In genomic region chr5:135569755-135570452, GRCh38 we compare ENCODE assay signal across 9 cellular contexts. TPM values are rescaled to one million over a fixed set of nuclear protein-coding genes. Genes with fewer than 3 reads are reported as not detected.
DNase-seq lines count a peak whose midpoint lies in the region; ATAC-seq, FAIRE-seq and TF ChIP-seq lines count a peak whose summit lies in the region.
"Had no signal": no experiment of that assay in that cellular context is flagged by ENCODE, and none has a peak within 500 bp of the region (broad histone marks: within the 10 kb centered on the region; RNA-seq: fewer than 3 reads in every experiment).

No MANE protein-coding gene starts in this region.

- no peak overlapping the region for H3K4me2 ChIP-seq in MM.1S (ENCODE audit: low read depth, low read length)

- intact Hi-C loops in kidney (cut with DNase I): no loop called here

- TF ChIP-seq CTCF in MM.1S (IDR thresholded peaks at IDR 0.05; ENCODE audit: low read length) (peak; percentile 69), WERI-Rb-1 (IDR thresholded peaks at IDR 0.05; ENCODE audit: low read depth, low read length) (peak; percentile 92), kidney (IDR thresholded peaks at IDR 0.05; ENCODE audit: borderline replicate concordance, extremely low read depth, insufficient read depth) (peak; percentile 47)

- H3K4me3 ChIP-seq in MM.1S (ENCODE audit: low read length) (no peak overlapping the region), WERI-Rb-1 (ENCODE audit: low read depth, low read length) (no peak overlapping the region), kidney (ENCODE audit: low read length in 2 of 2) (no peak overlapping the region)
- H3K4me3 ChIP-seq: SK-N-MC, tibial artery had no signal

- H4K20me1 ChIP-seq in MM.1S (ENCODE audit: insufficient read depth, low read length): no peaks in the 10 kb centered on the region

- H3K9me3 ChIP-seq in MM.1S (replicated peaks; ENCODE audit: insufficient read depth, low read length): no peaks in the 10 kb centered on the region
- H3K9me3 ChIP-seq in WERI-Rb-1 (ENCODE audit: severe bottlenecking): no peaks in the 10 kb centered on the region
- H3K9me3 ChIP-seq in kidney (ENCODE audit: control insufficient read depth in 1 of 2, low read length in 2 of 2): no peaks in the 10 kb centered on the region
- H3K9me3 ChIP-seq: tibial artery had no signal

- no peak for ATAC-seq in stimulated activated naive CD8-positive, alpha-beta T cell treated with anti-CD3 and anti-CD28 coated beads, Interleukin-15, Interleukin-2, amounts not matched to agents 100 U/mL and 50 U/mL, for 24 hours
- ATAC-seq in HG02642 (IDR thresholded peaks at IDR 0.05; ENCODE audit: poor library complexity, unreplicated experiment): no peak

- H3K9ac ChIP-seq in MM.1S (ENCODE audit: low read length) (no peak overlapping the region), kidney (ENCODE audit: low read length in 2 of 2) (no peak overlapping the region)

- H3F3A ChIP-seq in MM.1S (ENCODE audit: insufficient read depth, low read length): no peaks in the 10 kb centered on the region

- H3K27me3 ChIP-seq in MM.1S (replicated peaks; ENCODE audit: insufficient read depth, low read length) (peaks cover 9% of the 10 kb centered on the region), WERI-Rb-1 (ENCODE audit: insufficient read depth, low read depth, severe bottlenecking) (no peaks in the 10 kb centered on the region)

- peak; percentile 26 for DNase-seq in GDM1 (lab: John Stamatoyannopoulos, UW)
- DNase-seq in MM.1S: peak; percentile 57
- peak; percentile 73 for DNase-seq in WERI-Rb-1
- DNase-seq in kidney: no peak
- no peak for DNase-seq in activated CD8-positive, alpha-beta memory T cell treated with anti-CD3 and anti-CD28 coated beads, Interleukin-2, amount 50 U/mL, for 4 hours
- no peak for DNase-seq in stimulated activated naive CD8-positive, alpha-beta T cell treated with anti-CD3 and anti-CD28 coated beads, Interleukin-15, Interleukin-2, amounts not matched to agents 100 U/mL and 50 U/mL, for 24 hours

- no peak overlapping the region for H2AFZ ChIP-seq in MM.1S (ENCODE audit: low read length)

- H3K79me2 ChIP-seq in MM.1S (ENCODE audit: low read length): no peaks in the 10 kb centered on the region

- H3K36me3 ChIP-seq in MM.1S (replicated peaks; ENCODE audit: insufficient read depth, low read length): no peaks in the 10 kb centered on the region
- H3K36me3 ChIP-seq in WERI-Rb-1: no peaks in the 10 kb centered on the region
- H3K36me3 ChIP-seq in kidney (ENCODE audit: control insufficient read depth in 1 of 2, insufficient read depth in 2 of 2, low read length in 2 of 2): peaks cover 0 to 8% of the 10 kb centered on the region in 2 donors
- H3K36me3 ChIP-seq: tibial artery had no signal

- H3K4me1 ChIP-seq in MM.1S (ENCODE audit: low read length) (no peaks in the 10 kb centered on the region), kidney (ENCODE audit: control insufficient read depth in 1 of 2, insufficient read depth in 1 of 2, low read depth in 1 of 2, low read length in 2 of 2) (peaks cover 40 to 44% of the 10 kb centered on the region in 2 donors)
- H3K4me1 ChIP-seq: tibial artery had no signal

- H3K27ac ChIP-seq in MM.1S (ENCODE audit: low read length) (no peak overlapping the region), WERI-Rb-1 (no peak overlapping the region), kidney (ENCODE audit: low read depth in 2 of 2, low read length in 2 of 2) (peak overlapping the region; percentile 32 to 52)
- H3K27ac ChIP-seq: SK-N-MC, tibial artery had no signal

- no peak for FAIRE-seq in kidney (lab: Jason Lieb, UNC)

- H3K9me2 ChIP-seq in MM.1S (replicated peaks; ENCODE audit: insufficient read depth, low read length): no peaks in the 10 kb centered on the region

RNA-seq across cellular contexts. Expression of gene CXCL14, which starts 8.9 kb away (rescaled TPM):
- 104 TPM for total RNA-seq in kidney
- 414 TPM for polyA plus RNA-seq in kidney (ENCODE audit: insufficient read depth, low read depth, low replicate concordance)

RNA-seq across cellular contexts. Expression of gene NEUROG1, which starts 34.1 kb away (rescaled TPM):
- total RNA-seq in kidney: not detected
- not detected for polyA plus RNA-seq in kidney (ENCODE audit: insufficient read depth, low read depth, low replicate concordance)

Comparison
In these comparisons a context has a peak if more than half of its experiments do, and no peak if none do; other contexts are left out.
1. DNase-seq: peak in GDM1 (single experiment), MM.1S (single experiment) and WERI-Rb-1 (single experiment); none in kidney (single experiment), activated CD8-positive, alpha-beta memory T cell treated with anti-CD3 and anti-CD28 coated beads, Interleukin-2, amount 50 U/mL, for 4 hours (single experiment) and stimulated activated naive CD8-positive, alpha-beta T cell treated with anti-CD3 and anti-CD28 coated beads, Interleukin-15, Interleukin-2, amounts not matched to agents 100 U/mL and 50 U/mL, for 24 hours (single experiment).
2. H3K27ac ChIP-seq: peak in kidney (2 of 2); none in MM.1S (single experiment) and WERI-Rb-1 (single experiment).
3. Peak in every context shown above with its lines, with median percentiles within 50 percentile points of each other: CTCF ChIP-seq.